ENCODE assay signal across 1 cellular context in genomic region chr6:125611573-125612399, GRCh38.
TF ChIP-seq lines count a peak whose summit lies in the region.

No MANE protein-coding gene starts in this region.

TF ChIP-seq in SK-N-SH, 30 proteins besides CTCF, POLR2A, EP300 and RAD21 (continued from another document):
- TF ChIP-seq IRF3 (IDR thresholded peaks at IDR 0.05; ENCODE audit: low read depth, low read length): no peak
- no peak for TF ChIP-seq YY1 (IDR thresholded peaks at IDR 0.05; ENCODE audit: low read depth)
- TF ChIP-seq ELF1 (IDR thresholded peaks at IDR 0.05): no peak
- no peak for TF ChIP-seq TEAD4 (IDR thresholded peaks at IDR 0.05; ENCODE audit: borderline replicate concordance, insufficient read depth)
- TF ChIP-seq, protein P1, sequence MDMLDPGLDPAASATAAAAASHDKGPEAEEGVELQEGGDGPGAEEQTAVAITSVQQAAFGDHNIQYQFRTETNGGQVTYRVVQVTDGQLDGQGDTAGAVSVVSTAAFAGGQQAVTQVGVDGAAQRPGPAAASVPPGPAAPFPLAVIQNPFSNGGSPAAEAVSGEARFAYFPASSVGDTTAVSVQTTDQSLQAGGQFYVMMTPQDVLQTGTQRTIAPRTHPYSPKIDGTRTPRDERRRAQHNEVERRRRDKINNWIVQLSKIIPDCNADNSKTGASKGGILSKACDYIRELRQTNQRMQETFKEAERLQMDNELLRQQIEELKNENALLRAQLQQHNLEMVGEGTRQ (IDR thresholded peaks at IDR 0.05; ENCODE audit: borderline replicate concordance, low read depth, low read length): no peak
- no peak for TF ChIP-seq MEF2A (IDR thresholded peaks at IDR 0.05; ENCODE audit: borderline replicate concordance, low read depth)
- TF ChIP-seq, protein P2, sequence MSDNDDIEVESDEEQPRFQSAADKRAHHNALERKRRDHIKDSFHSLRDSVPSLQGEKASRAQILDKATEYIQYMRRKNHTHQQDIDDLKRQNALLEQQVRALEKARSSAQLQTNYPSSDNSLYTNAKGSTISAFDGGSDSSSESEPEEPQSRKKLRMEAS (IDR thresholded peaks at IDR 0.05; ENCODE audit: low read depth): no peak
- no peak for TF ChIP-seq RCOR1 (IDR thresholded peaks at IDR 0.05; ENCODE audit: low read length)
- TF ChIP-seq FOXM1 (IDR thresholded peaks at IDR 0.05; ENCODE audit: low read depth): no peak
- no peak for TF ChIP-seq POLR2AphosphoS5 (IDR thresholded peaks at IDR 0.05; ENCODE audit: low read depth, low read length)
- no peak for TF ChIP-seq GATA2 (CRISPR knock-in tag; IDR thresholded peaks at IDR 0.05)
- no peak for TF ChIP-seq TCF12 (IDR thresholded peaks at IDR 0.05)
- no peak for TF ChIP-seq EZH2phosphoT487 (IDR thresholded peaks at IDR 0.05; ENCODE audit: borderline replicate concordance, low read depth)
TF ChIP-seq in SK-N-SH: peak in this region for 0.
